In the genomic region with DNA sequence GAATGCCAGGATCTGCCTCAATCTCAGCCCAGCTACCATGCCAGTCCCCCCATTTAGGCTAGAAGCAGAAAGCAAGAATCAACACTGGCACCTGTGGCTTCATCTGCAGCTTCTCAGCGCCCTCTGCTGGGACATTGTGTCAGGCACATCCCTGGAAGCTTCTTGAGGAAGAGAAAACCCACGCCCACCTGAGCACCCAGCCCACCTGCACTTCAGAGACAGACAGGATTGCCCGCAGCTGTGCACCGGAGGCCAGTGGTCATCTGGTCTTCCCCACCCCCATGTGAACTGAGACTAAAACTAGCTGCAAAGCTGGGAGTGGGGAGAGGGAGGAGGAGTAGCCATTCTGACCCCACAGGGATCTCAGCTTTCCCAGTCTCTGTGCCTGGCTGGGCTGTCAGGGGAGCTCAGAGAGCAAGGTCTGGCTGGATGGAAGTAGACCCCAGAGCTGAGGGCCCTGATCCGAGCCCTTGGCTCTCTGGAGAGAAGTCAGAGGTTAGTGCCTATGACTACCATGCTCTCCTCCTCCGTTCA, we compare ENCODE assay signal across 8 cellular contexts.
DNase-seq lines count a peak whose midpoint lies in the region; ATAC-seq, FAIRE-seq and TF ChIP-seq lines count a peak whose summit lies in the region.

No MANE protein-coding gene starts in this region.

- intact Hi-C loops in pancreas (cut with DNase I): no loop called here

- TF ChIP-seq CTCF in fibroblast of the aortic adventitia (IDR thresholded peaks at IDR 0.05; ENCODE audit: insufficient read depth, low read length) (peak; percentile 84), pancreas (IDR thresholded peaks at IDR 0.05) (peak; percentile 14 to 43 (median 32))

- H3K27ac ChIP-seq in pancreas: no peak overlapping the region

- FAIRE-seq in pancreas (lab: Jason Lieb, UNC): no peak

- DNase-seq in CMK (ENCODE audit: low read depth) (peak; percentile 21), NCI-H345 treated with DMSO at 0.1 percent for 48 hours (lab: John Stamatoyannopoulos, UW; ENCODE audit: unreplicated experiment) (peak; percentile 21), activated T-cell treated with anti-CD3 and anti-CD28 coated beads for 48 hours (ENCODE audit: low read depth) (peak; percentile 43), fibroblast of the aortic adventitia (ENCODE audit: low read depth) (peak; percentile 73), pancreas (peak in 3 of 6 donors; percentile 30 to 74 (median 44)), NCI-H1048 (lab: John Stamatoyannopoulos, UW) (no peak)

- H3K4me3 ChIP-seq in fibroblast of the aortic adventitia (ENCODE audit: low read depth, low read length): no peak overlapping the region
- no peak overlapping the region for H3K4me3 ChIP-seq in pancreas

- no peaks in the 10 kb centered on the region for H3K4me1 ChIP-seq in pancreas

- no peaks in the 10 kb centered on the region for H3K9me3 ChIP-seq in pancreas

- H3K27me3 ChIP-seq in pancreas: no peaks in the 10 kb centered on the region

- 57 to 66% methylated on average over 6 of the region's 6 CpGs for WGBS in pancreas, 2 donors

- no peaks in the 10 kb centered on the region for H3K36me3 ChIP-seq in pancreas

- ATAC-seq in GM21723 (IDR thresholded peaks at IDR 0.05; ENCODE audit: unreplicated experiment) (peak; percentile 60), pancreas (peak in 3 of 4 donors; percentile 46 to 65 (median 58)), GM18873 (IDR thresholded peaks at IDR 0.05; ENCODE audit: low FRiP score, unreplicated experiment) (no peak)
